In genomic region chr15:21385961-21386360, GRCh38 we compare ENCODE assay signal across 7 cellular contexts. TPM values are rescaled to one million over a fixed set of nuclear protein-coding genes. Genes with fewer than 3 reads are reported as not detected.
"Had no signal": no experiment of that assay in that cellular context is flagged by ENCODE, and none has a peak within 500 bp of the region (broad histone marks: within the 10 kb centered on the region; RNA-seq: fewer than 3 reads in every experiment).

No MANE protein-coding gene starts in this region.

RNA-seq across cellular contexts. Expression of gene POTEB3, which starts 54.3 kb away (rescaled TPM):
- total RNA-seq: GM23248, H4, H7, HepG2, HFFc6, HT1080 had no signal
- polyA plus RNA-seq: GM23248, HepG2, IgD-negative memory B cell had no signal
